In genomic region chr15:41870689-41871081, GRCh38 we compare ENCODE assay signal across 10 cellular contexts. TPM values are rescaled to one million over a fixed set of nuclear protein-coding genes. Genes with fewer than 3 reads are reported as not detected.
DNase-seq lines count a peak whose midpoint lies in the region; ATAC-seq lines count a peak whose summit lies in the region.
"Had no signal": no experiment of that assay in that cellular context is flagged by ENCODE, and none has a peak within 500 bp of the region (broad histone marks: within the 10 kb centered on the region; RNA-seq: fewer than 3 reads in every experiment).

No MANE protein-coding gene starts in this region.

- peak; percentile 44 for DNase-seq in T follicular helper cell (ENCODE audit: low read depth)
- DNase-seq in kidney glomerular epithelial cell (lab: John Stamatoyannopoulos, UW) = peak; percentile 24
- DNase-seq in stimulated activated CD8-positive, alpha-beta memory T cell treated with anti-CD3 and anti-CD28 coated beads, Interleukin-7, amount 100 ng/mL, for 1 hour (ENCODE audit: low read depth in 2 of 2) = peak; percentile 7 to 18
- no peak for DNase-seq in iPS-NIHi7 (ENCODE audit: extremely low spot score)
- DNase-seq in NCI-H1694 treated with DMSO at 0.1 percent for 48 hours (lab: John Stamatoyannopoulos, UW) = no peak
- DNase-seq: colonic mucosa, NCI-H1417 treated with DMSO at 0.1 percent for 48 hours had no signal

- H3K27me3 Mint-ChIP-seq in activated T-helper 17 cell treated with anti-CD3 and anti-CD28 coated beads, Interleukin-2, amount 50 U/mL, for 72 hours = no peaks in the 10 kb centered on the region

- peaks cover 23% of the 10 kb centered on the region for H3K4me1 Mint-ChIP-seq in activated T-helper 17 cell treated with anti-CD3 and anti-CD28 coated beads, Interleukin-2, amount 50 U/mL, for 72 hours

- no peaks in the 10 kb centered on the region for H3K9me3 Mint-ChIP-seq in activated T-helper 17 cell treated with anti-CD3 and anti-CD28 coated beads, Interleukin-2, amount 50 U/mL, for 72 hours

- H3K36me3 Mint-ChIP-seq in activated T-helper 17 cell treated with anti-CD3 and anti-CD28 coated beads, Interleukin-2, amount 50 U/mL, for 72 hours (ENCODE audit: low read depth) = no peaks in the 10 kb centered on the region

- peak overlapping the region; percentile 85 for H3K27ac Mint-ChIP-seq in activated T-helper 17 cell treated with anti-CD3 and anti-CD28 coated beads, Interleukin-2, amount 50 U/mL, for 72 hours

- ATAC-seq in activated T-helper 17 cell treated with anti-CD3 and anti-CD28 coated beads, Interleukin-2, amount 50 U/mL, for 72 hours (replicated peaks) = peak; percentile 99
- ATAC-seq in GM19023 (IDR thresholded peaks at IDR 0.05; ENCODE audit: unreplicated experiment) (no peak), HG03108 (IDR thresholded peaks at IDR 0.05; ENCODE audit: unreplicated experiment) (no peak)

- H3K4me3 Mint-ChIP-seq in activated T-helper 17 cell treated with anti-CD3 and anti-CD28 coated beads, Interleukin-2, amount 50 U/mL, for 72 hours = peak overlapping the region; percentile 50

RNA-seq across cellular contexts. Expression of gene SPTBN5, which starts 23.2 kb away (rescaled TPM):
- 1 to 10 TPM; 2.4 to 4.9 TPM for total RNA-seq in activated T-helper 17 cell treated with anti-CD3 and anti-CD28 coated beads, Interleukin-2, amount 50 U/mL, for 72 hours

RNA-seq across cellular contexts. Expression of gene PLA2G4B, which starts 32.0 kb away (rescaled TPM):
- total RNA-seq in activated T-helper 17 cell treated with anti-CD3 and anti-CD28 coated beads, Interleukin-2, amount 50 U/mL, for 72 hours = 1 to 10 TPM; 2.7 to 8.3 TPM

RNA-seq across cellular contexts. Expression of gene JMJD7, which starts 42.8 kb away (rescaled TPM):
- 10 to 100 TPM; 12.0 to 16.6 TPM for total RNA-seq in activated T-helper 17 cell treated with anti-CD3 and anti-CD28 coated beads, Interleukin-2, amount 50 U/mL, for 72 hours

Comparison
In these comparisons a context has a peak if more than half of its experiments do, and no peak if none do; other contexts are left out.
1. DNase-seq: peak in T follicular helper cell (single experiment), kidney glomerular epithelial cell (single experiment) and stimulated activated CD8-positive, alpha-beta memory T cell treated with anti-CD3 and anti-CD28 coated beads, Interleukin-7, amount 100 ng/mL, for 1 hour (2 of 2); none in iPS-NIHi7 (single experiment) and NCI-H1694 treated with DMSO at 0.1 percent for 48 hours (single experiment).